Comparison of ENCODE assay signal across 24 cellular contexts in genomic region chr4:78343682-78344081, GRCh38.
"Had no signal": no experiment of that assay in that cellular context is flagged by ENCODE, and none has a peak within 500 bp of the region (broad histone marks: within the 10 kb centered on the region; RNA-seq: fewer than 3 reads in every experiment).

No MANE protein-coding gene starts in this region.

- DNase-seq: activated CD4-positive, alpha-beta T cell treated with anti-CD3 and anti-CD28 coated beads, Interleukin-2, amount 50 U/mL, for 1 hour; activated CD4-positive, CD25-positive, alpha-beta regulatory T cell treated with anti-CD3 and anti-CD28 coated beads, Interleukin-2, amount 50 U/mL, for 72 hours; activated CD8-positive, alpha-beta memory T cell treated with anti-CD3 and anti-CD28 coated beads, Interleukin-2, amount 50 U/mL, for 4 hours; activated naive CD4-positive, alpha-beta T cell treated with anti-CD3 and anti-CD28 coated beads for 36 hours; activated T-cell treated with anti-CD3 and anti-CD28 coated beads, Interleukin-2, amount 50 U/mL, for 4 hours; colonic mucosa; endodermal cell; foreskin fibroblast; islet precursor cell; left colon; lower lobe of right lung; stimulated activated CD4-positive, alpha-beta T cell treated with anti-CD3 and anti-CD28 coated beads, Interleukin-15, amount 100 ng/mL, for 24 hours; stimulated activated CD4-positive, alpha-beta T cell treated with anti-CD3 and anti-CD28 coated beads, Interleukin-4, amount 100 ng/mL, for 1 hour; stomach; T-cell; upper lobe of left lung had no signal

- H2AFZ ChIP-seq: hepatocyte had no signal

- H3K27me3 ChIP-seq: colonic mucosa, hepatocyte, stomach, upper lobe of left lung had no signal

- H3K27me3 Mint-ChIP-seq: brain had no signal

- H3K36me3 ChIP-seq: colonic mucosa, lower lobe of right lung, stomach, thoracic aorta, upper lobe of left lung had no signal

- H3K79me2 ChIP-seq: hepatocyte had no signal

- H3K9me3 ChIP-seq: colonic mucosa, lower lobe of right lung, stomach, thoracic aorta, upper lobe of left lung had no signal

- H3K4me3 Mint-ChIP-seq: activated naive CD4-positive, alpha-beta T cell treated with anti-CD3 and anti-CD28 coated beads for 36 hours; activated T-cell treated with anti-CD3 and anti-CD28 coated beads, Interleukin-2, amount 50 U/mL, for 4 hours; central memory CD8-positive, alpha-beta T cell; endodermal cell; natural killer cell treated with Interleukin-12 subunit alpha and Interleukin-12 subunit beta and Interleukin-15 and Interleukin-18, amount 100 ng/mL, for 72 hours; T-cell had no signal

- H3K4me1 ChIP-seq: colonic mucosa, lower lobe of right lung, stomach, upper lobe of left lung had no signal

- H3K4me3 ChIP-seq: colonic mucosa, hepatocyte, lower lobe of right lung, skin epidermis, stomach, thoracic aorta, upper lobe of left lung had no signal

- H3K27ac ChIP-seq: colonic mucosa, epithelial cell of prostate, hepatocyte, lower lobe of right lung, skin epidermis, stomach, thoracic aorta, upper lobe of left lung, VCaP had no signal

- H3K27ac Mint-ChIP-seq: activated naive CD4-positive, alpha-beta T cell treated with anti-CD3 and anti-CD28 coated beads for 36 hours; endodermal cell; natural killer cell treated with Interleukin-12 subunit alpha and Interleukin-12 subunit beta and Interleukin-15 and Interleukin-18, amount 100 ng/mL, for 72 hours; T-cell had no signal

- H3K4me1 Mint-ChIP-seq: brain; central memory CD8-positive, alpha-beta T cell; T-cell had no signal

- ATAC-seq: activated T-cell treated with anti-CD3 and anti-CD28 coated beads, Interleukin-2, amount 50 U/mL, for 4 hours; left colon; lower lobe of right lung; natural killer cell treated with Interleukin-12 subunit alpha and Interleukin-12 subunit beta and Interleukin-15 and Interleukin-18, amount 100 ng/mL, for 72 hours; T-cell had no signal

- H3K9me3 Mint-ChIP-seq: activated naive CD4-positive, alpha-beta T cell treated with anti-CD3 and anti-CD28 coated beads for 36 hours; activated T-cell treated with anti-CD3 and anti-CD28 coated beads, Interleukin-2, amount 50 U/mL, for 4 hours; brain; central memory CD8-positive, alpha-beta T cell; endodermal cell; T-cell had no signal

- H3K4me2 ChIP-seq: hepatocyte had no signal

- H3K36me3 Mint-ChIP-seq: brain; natural killer cell treated with Interleukin-12 subunit alpha and Interleukin-12 subunit beta and Interleukin-15 and Interleukin-18, amount 100 ng/mL, for 72 hours; T-cell had no signal
